1 cellular context compared by ENCODE assay signal in genomic region chr12:116922194-116922897, GRCh38.
A peak's percentile ranks its signal among the peaks of the same experiment; 100 is the strongest.
TF ChIP-seq lines count a peak whose summit lies in the region.

No MANE protein-coding gene starts in this region.

TF ChIP-seq in HEK293, 187 proteins besides CTCF, POLR2A, EP300 and RAD21 (continued from another document and continues in another):
- peak; percentile 48 for TF ChIP-seq ZSCAN4 (tag by site-specific recombination; IDR thresholded peaks at IDR 0.05)
- TF ChIP-seq ZNF335 (tag by site-specific recombination; conservative IDR thresholded peaks at IDR 0.05) = no peak
- no peak for TF ChIP-seq AEBP2 (tag by site-specific recombination; IDR thresholded peaks at IDR 0.05; ENCODE audit: borderline replicate concordance)
- TF ChIP-seq FEZF1 (tag by site-specific recombination; IDR thresholded peaks at IDR 0.05) = peak; percentile 52
- peak; percentile 30; the same call in 1 of the 2 replicates for TF ChIP-seq ZNF184 (tag by site-specific recombination; IDR thresholded peaks at IDR 0.05)
- TF ChIP-seq REST (tag by site-specific recombination; IDR thresholded peaks at IDR 0.05) = no peak
- TF ChIP-seq ZNF121 (tag by site-specific recombination; IDR thresholded peaks at IDR 0.05) = no peak
- peak; percentile 65 for TF ChIP-seq SP7 (tag by site-specific recombination; IDR thresholded peaks at IDR 0.05)
- no peak for TF ChIP-seq ZNF510 (tag by site-specific recombination; IDR thresholded peaks at IDR 0.05; ENCODE audit: insufficient replicate concordance)
- no peak for TF ChIP-seq ZNF792 (tag by site-specific recombination; IDR thresholded peaks at IDR 0.05)
- TF ChIP-seq ZNF664 (tag by site-specific recombination; IDR thresholded peaks at IDR 0.05) = peak; percentile 97
- TF ChIP-seq ZNF132 (tag by site-specific recombination; IDR thresholded peaks at IDR 0.05; ENCODE audit: borderline replicate concordance) = no peak
- TF ChIP-seq ZNF211 (tag by site-specific recombination; IDR thresholded peaks at IDR 0.05; ENCODE audit: low read depth) = no peak
- TF ChIP-seq ZNF544 (tag by site-specific recombination; IDR thresholded peaks at IDR 0.05) = no peak
- TF ChIP-seq ZNF629 (tag by site-specific recombination; IDR thresholded peaks at IDR 0.05) = peak; percentile 70
- no peak for TF ChIP-seq ZNF311 (tag by site-specific recombination; IDR thresholded peaks at IDR 0.05; ENCODE audit: borderline replicate concordance)
- peak; percentile 63; the same call in 1 of the 2 replicates for TF ChIP-seq KLF10 (tag by site-specific recombination; IDR thresholded peaks at IDR 0.05)
- peak; percentile 53; the same call in 1 of the 2 replicates for TF ChIP-seq KLF8 (tag by site-specific recombination; IDR thresholded peaks at IDR 0.05)
- peak; percentile 67; the same call in 1 of the 2 replicates for TF ChIP-seq INSM2 (tag by site-specific recombination; IDR thresholded peaks at IDR 0.05)
- TF ChIP-seq OSR2 (tag by site-specific recombination; IDR thresholded peaks at IDR 0.05) = peak; percentile 83
- no peak for TF ChIP-seq ZNF488 (tag by site-specific recombination; IDR thresholded peaks at IDR 0.05)
- TF ChIP-seq ZEB2 (tag by site-specific recombination; IDR thresholded peaks at IDR 0.05) = peak; percentile 72
- peak; percentile 40 for TF ChIP-seq IKZF3 (tag by site-specific recombination; IDR thresholded peaks at IDR 0.05)
- TF ChIP-seq ZNF18 (tag by site-specific recombination; IDR thresholded peaks at IDR 0.05) = no peak
- no peak for TF ChIP-seq GFI1B (tag by site-specific recombination; IDR thresholded peaks at IDR 0.05)
- peak; percentile 86 for TF ChIP-seq OVOL3 (tag by site-specific recombination; IDR thresholded peaks at IDR 0.05)
- TF ChIP-seq ZNF2 (tag by site-specific recombination; IDR thresholded peaks at IDR 0.05) = no peak
- no peak for TF ChIP-seq ZFHX2 (tag by site-specific recombination; conservative IDR thresholded peaks at IDR 0.05)
- peak; percentile 31 for TF ChIP-seq ZNF513 (tag by site-specific recombination; IDR thresholded peaks at IDR 0.05)
- no peak for TF ChIP-seq HOXA7 (CRISPR knock-in tag; IDR thresholded peaks at IDR 0.05; ENCODE audit: borderline replicate concordance)
- TF ChIP-seq PRDM6 (tag by site-specific recombination; IDR thresholded peaks at IDR 0.05) = peak; percentile 100
- TF ChIP-seq ZNF26 (tag by site-specific recombination; IDR thresholded peaks at IDR 0.05) = no peak
- TF ChIP-seq ZNF692 (tag by site-specific recombination; IDR thresholded peaks at IDR 0.05) = peak; percentile 50; the same call in 1 of the 2 replicates
- peak; percentile 54 for TF ChIP-seq GLIS1 (tag by site-specific recombination; IDR thresholded peaks at IDR 0.05)
- no peak for TF ChIP-seq KLF9 (tag by site-specific recombination; IDR thresholded peaks at IDR 0.05; ENCODE audit: low read depth)
- no peak for TF ChIP-seq ZBTB21 (tag by site-specific recombination; IDR thresholded peaks at IDR 0.05)
